ENCODE assay signal across 17 cellular contexts in genomic region chr2:25819597-25820039, GRCh38. TPM values are rescaled to one million over a fixed set of nuclear protein-coding genes. Genes with fewer than 3 reads are reported as not detected.
DNase-seq lines count a peak whose midpoint lies in the region; ATAC-seq, FAIRE-seq and TF ChIP-seq lines count a peak whose summit lies in the region.
"Had no signal": no experiment of that assay in that cellular context is flagged by ENCODE, and none has a peak within 500 bp of the region (broad histone marks: within the 10 kb centered on the region; RNA-seq: fewer than 3 reads in every experiment).

No MANE protein-coding gene starts in this region.

- FAIRE-seq in A549 (lab: Jason Lieb, UNC) = no peak
- FAIRE-seq: D721Med, G401.6, GM12891, GM19239 had no signal

- no peaks in the 10 kb centered on the region for H3K36me3 ChIP-seq in right lobe of liver

- POLR2A ChIA-PET in A549 (lab: Yijun Ruan, JAX) = no interaction called here

- ATAC-seq in A549 = no peak
- peak; percentile 54 to 77 (median 60) for ATAC-seq in right lobe of liver
- ATAC-seq in GM19397 (IDR thresholded peaks at IDR 0.05; ENCODE audit: unreplicated experiment) = no peak
- ATAC-seq in GM21737 (IDR thresholded peaks at IDR 0.05; ENCODE audit: unreplicated experiment) = no peak
- ATAC-seq: CD8-positive, alpha-beta T cell; GM23338 had no signal

- H3K9me3 ChIP-seq in A549 = no peaks in the 10 kb centered on the region
- no peaks in the 10 kb centered on the region for H3K9me3 ChIP-seq in right lobe of liver
- H3K9me3 ChIP-seq: BLaER1 treated with 17β-estradiol and CSF1 and Interleukin-3, amounts not matched to agents 10 nM and 100 nM; Caco-2 had no signal

- DNase-seq in A549 (ENCODE audit: low read depth in 1 of 2, low spot score in 1 of 2) (no peak), OCI-M1 (lab: John Stamatoyannopoulos, UW) (peak; percentile 31), fibroblast of the aortic adventitia (ENCODE audit: low read depth) (peak; percentile 39), right lobe of liver (peak in 1 of 3 donors; percentile 62), HT-29 (ENCODE audit: low spot score) (no peak)
- DNase-seq in effector CD8-positive, alpha-beta T cell (lab: John Stamatoyannopoulos, UW) = no peak
- DNase-seq: 8988T; Caco-2; CD8-positive, alpha-beta T cell had no signal

- CTCF ChIA-PET in A549 (lab: Yijun Ruan, JAX) = interaction anchor here (1.3 kb wide), 1 partner anchor 10 kb away, joined by 3 read pairs; no protein-coding TSS in a partner anchor

- no peak for TF ChIP-seq RAD21 in A549 (conservative IDR thresholded peaks at IDR 0.05 in 1 of 2, IDR thresholded peaks at IDR 0.05 in 1 of 2)

- TF ChIP-seq EP300 in A549 (IDR thresholded peaks at IDR 0.05) = no peak

- H3K4me1 ChIP-seq in A549 (peaks cover 15% of the 10 kb centered on the region; the same call in 2 of the 3 replicates), right lobe of liver (peaks cover 0 to 59% (median 22%) of the 10 kb centered on the region in 4 donors)
- H3K4me1 ChIP-seq: BLaER1 treated with 17β-estradiol and CSF1 and Interleukin-3, amounts not matched to agents 10 nM and 100 nM; Caco-2 had no signal

- no peak overlapping the region for H3K4me2 ChIP-seq in A549
- H3K4me2 ChIP-seq: BLaER1 treated with 17β-estradiol and CSF1 and Interleukin-3, amounts not matched to agents 10 nM and 100 nM; GM23338 had no signal

- intact Hi-C loops in right lobe of liver (cut with DNase I) = no loop called here

- no peaks in the 10 kb centered on the region for H3K27me3 ChIP-seq in right lobe of liver
- H3K27me3 ChIP-seq: BLaER1 treated with 17β-estradiol and CSF1 and Interleukin-3, amounts not matched to agents 10 nM and 100 nM had no signal

- H3K27ac ChIP-seq in A549 (no peak overlapping the region), right lobe of liver (peak overlapping the region in 2 of 3 donors; percentile 11 to 75)
- H3K27ac ChIP-seq: BLaER1 treated with 17β-estradiol and CSF1 and Interleukin-3, amounts not matched to agents 10 nM and 100 nM had no signal

- TF ChIP-seq CTCF in A549 (IDR thresholded peaks at IDR 0.05) (no peak), fibroblast of the aortic adventitia (IDR thresholded peaks at IDR 0.05; ENCODE audit: insufficient read depth, low read length) (no peak), right lobe of liver (IDR thresholded peaks at IDR 0.05) (no peak)

- no peak overlapping the region for H3K4me3 ChIP-seq in A549
- no peak overlapping the region for H3K4me3 ChIP-seq in fibroblast of the aortic adventitia (ENCODE audit: low read depth, low read length)
- H3K4me3 ChIP-seq in right lobe of liver = peak overlapping the region in 1 of 3 donors; percentile 4
- H3K4me3 ChIP-seq: BLaER1 treated with 17β-estradiol and CSF1 and Interleukin-3, amounts not matched to agents 10 nM and 100 nM; GM23338 had no signal

- TF ChIP-seq POLR2A in A549 (IDR thresholded peaks at IDR 0.05; ENCODE audit: low read length) (no peak), right lobe of liver (IDR thresholded peaks at IDR 0.05) (no peak)

TF ChIP-seq in A549, 52 proteins besides CTCF, POLR2A, EP300 and RAD21:
- TF ChIP-seq HDAC2 (IDR thresholded peaks at IDR 0.05) (no peak), PBX3 (IDR thresholded peaks at IDR 0.05) (no peak), EHF (CRISPR knock-in tag; IDR thresholded peaks at IDR 0.05) (no peak), MAFK (IDR thresholded peaks at IDR 0.05; ENCODE audit: partially characterized antibody) (peak; percentile 73)

RNA-seq across cellular contexts. Expression of gene ASXL2, which starts 58.7 kb away (rescaled TPM):
- polyA plus RNA-seq in A549 (2011; rRNA removed) (26.4 and 26.6 TPM in 2 replicates), A549 (2017; fragmentation: RNase III; extraction: RNeasy Plus Mini Kit Qiagen cat#74134 plus additional on column Dnase treatment) (9.9 to 10.5 TPM (median 10.3 TPM) in 3 replicates)
- polyA plus RNA-seq in A549 (2012; cell fraction: cytosol; rRNA removed) = 3.8 and 5.1 TPM in 2 replicates
- polyA plus RNA-seq in A549 (2012; cell fraction: nucleus; rRNA removed) = 4.7 and 6.3 TPM in 2 replicates
- 29.6 and 35.0 TPM in 2 replicates for polyA minus RNA-seq in A549 (2011; rRNA and poly(A)+ RNA removed)
- total RNA-seq in fibroblast of the aortic adventitia (ENCODE audit: low replicate concordance) (11.7 and 22.0 TPM in 2 replicates), right lobe of liver (10 to 100 TPM in 5 of 6 experiments, 1 to 10 TPM in 1; 9.1 to 13.4 (median 12.0) TPM)
- 9.3 and 12.1 TPM in 2 replicates for total RNA-seq in HT-29 (2014; rRNA removed; shearing (Covaris generic))

Comparison
In these comparisons a context has a peak if more than half of its experiments do, and no peak if none do; other contexts are left out.
1. ATAC-seq: peak in right lobe of liver (4 of 4); none in A549 (0 of 2), GM19397 (single experiment) and GM21737 (single experiment).
2. DNase-seq: peak in OCI-M1 (single experiment) and fibroblast of the aortic adventitia (single experiment); none in A549 (0 of 2), effector CD8-positive, alpha-beta T cell (single experiment) and HT-29 (single experiment).
3. H3K27ac ChIP-seq: peak in right lobe of liver (2 of 3); none in A549 (0 of 2).